In the genomic region with DNA sequence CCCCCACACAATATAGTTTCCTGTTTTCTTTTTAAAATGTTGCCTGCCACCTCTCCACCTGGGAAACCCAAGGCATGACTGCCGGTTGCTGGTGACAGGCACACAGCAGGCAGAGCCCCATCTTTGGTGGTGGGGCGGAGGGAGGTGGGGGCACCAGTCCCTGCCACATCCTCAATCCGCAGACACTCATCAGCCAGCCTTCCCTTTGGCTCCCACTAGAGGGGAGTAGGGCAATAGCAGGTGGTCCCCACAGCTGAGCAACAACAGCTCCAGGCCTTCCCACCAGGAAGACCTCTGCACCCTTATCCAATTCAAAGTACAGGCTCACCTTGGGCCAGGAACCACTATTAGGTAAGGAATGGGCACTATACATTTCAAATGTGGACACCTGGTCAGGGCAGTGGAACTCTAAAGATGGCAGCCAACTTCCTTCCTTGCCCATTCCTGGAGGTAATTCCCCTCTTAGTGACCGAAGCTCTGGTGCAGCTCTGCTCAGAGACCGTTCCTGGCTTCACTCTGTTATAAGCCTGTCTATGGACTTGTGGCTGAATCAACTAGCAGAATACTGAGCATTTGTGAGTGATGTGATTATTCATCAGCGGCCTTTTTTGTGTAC, we compare ENCODE assay signal across 8 cellular contexts. TPM values are rescaled to one million over a fixed set of nuclear protein-coding genes. Genes with fewer than 3 reads are reported as not detected.
DNase-seq lines count a peak whose midpoint lies in the region; ATAC-seq and TF ChIP-seq lines count a peak whose summit lies in the region.

No MANE protein-coding gene starts in this region.

- BruUV-seq in mammary epithelial cell (replicated peaks; lab: Mats Ljungman, UMichigan), result no TSS peak

- H3K4me2 ChIP-seq in mammary epithelial cell (ENCODE audit: insufficient read depth, low read depth, low read length), result no peak overlapping the region

- H2AFZ ChIP-seq in mammary epithelial cell (ENCODE audit: low read depth, low read length), result no peak overlapping the region

- H3K4me3 ChIP-seq in GM06990 (replicated peaks; ENCODE audit: low read depth, low read length), result no peak overlapping the region
- H3K4me3 ChIP-seq in mammary epithelial cell (replicated peaks in 1 of 3; ENCODE audit: insufficient read depth in 1 of 3, low read depth in 2 of 3, low read length in 3 of 3), result no peak overlapping the region
- H3K4me3 ChIP-seq in left lung, result no peak overlapping the region
- no peak overlapping the region for H3K4me3 ChIP-seq in uterus

- TF ChIP-seq CTCF in GM06990 (IDR thresholded peaks at IDR 0.05; ENCODE audit: insufficient read depth, low read length, poor library complexity, severe bottlenecking) (peak; percentile 75), mammary epithelial cell (conservative IDR thresholded peaks at IDR 0.05 in 1 of 2, IDR thresholded peaks at IDR 0.05 in 1 of 2; ENCODE audit: extremely low read depth in 1 of 2, insufficient read depth in 1 of 2, low read depth in 1 of 2, low read length in 2 of 2) (peak; percentile 58 to 61), left lung (IDR thresholded peaks at IDR 0.05) (peak; percentile 47 to 61), uterus (IDR thresholded peaks at IDR 0.05) (peak in 3 of 4 experiments; percentile 40 to 48 (median 42))

- intact Hi-C loops in mammary epithelial cell (cut with micrococcal nuclease) (no loop called here), left lung (cut with DNase I) (no loop called here), uterus (cut with DNase I; ENCODE audit: low total_unique reads) (no loop called here)

- DNase-seq in AG08396 (ENCODE audit: low spot score) (peak; percentile 51), GM06990 (ENCODE audit: extremely low read depth, insufficient read length) (no peak), NCI-H460 (ENCODE audit: extremely low read depth, low read depth) (peak; percentile 26), mammary epithelial cell (no peak), left lung (no peak), uterus (no peak)

- H3K27ac ChIP-seq in mammary epithelial cell (ENCODE audit: insufficient read depth, low read depth, low read length) (no peak overlapping the region), left lung (no peak overlapping the region), uterus (no peak overlapping the region)

- H3K36me3 ChIP-seq in GM06990 (ENCODE audit: control insufficient read depth, insufficient read depth, low read length) (peaks cover 16% of the 10 kb centered on the region), mammary epithelial cell (ENCODE audit: insufficient read depth, low read length) (peaks cover 8% of the 10 kb centered on the region), left lung (peaks cover 0 to 76% of the 10 kb centered on the region in 2 donors), uterus (no peaks in the 10 kb centered on the region)

- H3K27me3 ChIP-seq in GM06990 (replicated peaks; ENCODE audit: control insufficient read depth, insufficient read depth, low read length), result no peaks in the 10 kb centered on the region
- no peaks in the 10 kb centered on the region for H3K27me3 ChIP-seq in mammary epithelial cell (ENCODE audit: insufficient read depth, low read length)
- no peaks in the 10 kb centered on the region for H3K27me3 ChIP-seq in left lung
- H3K27me3 ChIP-seq in uterus, result no peaks in the 10 kb centered on the region

- no peaks in the 10 kb centered on the region for H3K79me2 ChIP-seq in mammary epithelial cell (ENCODE audit: insufficient read depth, low read length)

- dilution Hi-C loops in mammary epithelial cell (cut with HindIII; ENCODE audit: low sequenced_read_pairs), result no loop called here

- CTCF ChIA-PET in mammary epithelial cell (lab: Charles Lee; ENCODE audit: low non-redundant PET), result interaction anchor here (0.5 to 1.8 kb wide), 2 partner anchors 20 to 53 kb away, joined by 11 to 15 read pairs; a partner anchor contains a TSS

- WGBS in mammary epithelial cell (ENCODE audit: low coverage, missing lambda C conversion rate), result 67% methylated on average over 6 of the region's 6 CpGs

- no peak for TF ChIP-seq POLR2A in uterus (IDR thresholded peaks at IDR 0.05)

- H3K4me1 ChIP-seq in mammary epithelial cell (ENCODE audit: insufficient read depth, low read length) (no peaks in the 10 kb centered on the region), left lung (peaks cover 0 to 19% of the 10 kb centered on the region in 2 donors), uterus (no peaks in the 10 kb centered on the region)

- no peak overlapping the region for H3K9ac ChIP-seq in mammary epithelial cell (ENCODE audit: insufficient read depth, low read length)

- no peaks in the 10 kb centered on the region for H3K9me3 ChIP-seq in mammary epithelial cell (replicated peaks; ENCODE audit: insufficient read depth, low read length)
- no peaks in the 10 kb centered on the region for H3K9me3 ChIP-seq in left lung
- no peaks in the 10 kb centered on the region for H3K9me3 ChIP-seq in uterus

- in situ Hi-C loops in mammary epithelial cell (cut with MboI; ENCODE audit: low sequenced_read_pairs in 2 of 2), result loop anchor here in 1 of 2 donors (25.0 kb wide), 1 partner anchor 234 kb away; a partner anchor contains a TSS

- ATAC-seq in left lung, result peak; percentile 76
- ATAC-seq in GM18858 (IDR thresholded peaks at IDR 0.05; ENCODE audit: unreplicated experiment), result no peak
- no peak for ATAC-seq in GM21825 (IDR thresholded peaks at IDR 0.05; ENCODE audit: unreplicated experiment)

- no peaks in the 10 kb centered on the region for H4K20me1 ChIP-seq in mammary epithelial cell (ENCODE audit: insufficient read depth, low read length)

RNA-seq across cellular contexts. Expression of a gene that starts 13.9 kb away (rescaled TPM):
- total RNA-seq in NCI-H460 (2014; rRNA removed; shearing (Covaris generic)), result 23.5 and 25.5 TPM in 2 replicates
- 51.7 and 92.1 TPM in 2 replicates for polyA plus RNA-seq in NCI-H460 (2014; cell fraction: nucleus; rRNA removed)
- total RNA-seq in mammary epithelial cell (10 to 100 TPM; 25.3 to 34.8 TPM), left lung (10 to 100 TPM; 28.5 to 35.5 TPM), uterus (10 to 100 TPM in 2 of 4 donors, 1 to 10 TPM in 1, under 1 TPM in 1; 0.59 to 22.7 (median 11.9) TPM)
- 14.5 TPM for polyA plus RNA-seq in mammary epithelial cell
- polyA minus RNA-seq in mammary epithelial cell, result 27.2 TPM

RNA-seq across cellular contexts. Expression of a gene that starts 14.1 kb away (rescaled TPM):
- 57.3 and 62.1 TPM in 2 replicates for total RNA-seq in NCI-H460 (2014; rRNA removed; shearing (Covaris generic))
- polyA plus RNA-seq in NCI-H460 (2014; cell fraction: nucleus; rRNA removed), result 75.6 and 90.2 TPM in 2 replicates
- 100 to 1,000 TPM in 1 of 2 donors, 10 to 100 TPM in 1; 49.0 to 105 TPM for total RNA-seq in mammary epithelial cell
- polyA plus RNA-seq in mammary epithelial cell, result 85.8 TPM
- polyA minus RNA-seq in mammary epithelial cell, result 78.9 TPM
- 10 to 100 TPM; 58.9 to 80.8 TPM for total RNA-seq in left lung
- 10 to 100 TPM; 14.1 to 87.7 (median 64.7) TPM for total RNA-seq in uterus

RNA-seq across cellular contexts. Expression of a gene that starts 19.8 kb away (rescaled TPM):
- 0.02 TPM in 1 of 2 replicates, not detected in the other for total RNA-seq in NCI-H460 (2014; rRNA removed; shearing (Covaris generic))
- not detected in 2 replicates for polyA plus RNA-seq in NCI-H460 (2014; cell fraction: nucleus; rRNA removed)
- total RNA-seq in mammary epithelial cell, result not detected
- 0.03 TPM for polyA plus RNA-seq in mammary epithelial cell
- not detected for polyA minus RNA-seq in mammary epithelial cell
- total RNA-seq in left lung, result 1 to 10 TPM; 1.0 to 1.7 TPM
- 1 to 10 TPM in 1 of 4 donors, under 1 TPM in 1, not detected in 2; 0.85 to 2.2 TPM for total RNA-seq in uterus

Comparison
In these comparisons a context has a peak if more than half of its experiments do, and no peak if none do; other contexts are left out.
1. DNase-seq: peak in AG08396 (single experiment) and NCI-H460 (single experiment); none in GM06990 (single experiment), mammary epithelial cell (single experiment), left lung (0 of 2) and uterus (0 of 2).
2. Peak in every context shown above with its lines, with median percentiles within 50 percentile points of each other: CTCF ChIP-seq.